In genomic region chr5:68285075-68285827, GRCh38 we compare ENCODE assay signal across 8 cellular contexts.
DNase-seq lines count a peak whose midpoint lies in the region; TF ChIP-seq lines count a peak whose summit lies in the region.

No MANE protein-coding gene starts in this region.

- peak overlapping the region; percentile 1 to 96 (median 40) for H3K4me3 Mint-ChIP-seq in immature natural killer cell

- H3K27me3 ChIP-seq in left ventricle myocardium inferior (ENCODE audit: low read depth) (no peaks in the 10 kb centered on the region), uterus (no peaks in the 10 kb centered on the region), SJCRH30 (no peaks in the 10 kb centered on the region)

- H3K4me1 ChIP-seq in left ventricle myocardium inferior (peaks cover 67% of the 10 kb centered on the region), uterus (peaks cover 0 to 15% of the 10 kb centered on the region in 2 donors), SJCRH30 (peaks cover 11% of the 10 kb centered on the region; the same call in 1 of the 2 replicates)

- H3K4me3 ChIP-seq in left ventricle myocardium inferior = no peak overlapping the region
- no peak overlapping the region for H3K4me3 ChIP-seq in uterus
- H3K4me3 ChIP-seq in SJCRH30 = no peak overlapping the region

- peaks cover 48% of the 10 kb centered on the region for H3K36me3 ChIP-seq in left ventricle myocardium inferior
- no peaks in the 10 kb centered on the region for H3K36me3 ChIP-seq in uterus
- no peaks in the 10 kb centered on the region; the same call in none of the 2 replicates for H3K36me3 ChIP-seq in SJCRH30

- no peaks in the 10 kb centered on the region for H3K9me3 Mint-ChIP-seq in immature natural killer cell

- DNase-seq in left ventricle myocardium inferior = no peak
- DNase-seq in cardiac septum (ENCODE audit: low spot score) = no peak
- peak; percentile 77 for DNase-seq in HT-29 (ENCODE audit: low spot score)
- no peak for DNase-seq in immature natural killer cell
- DNase-seq in uterus = no peak
- no peak for DNase-seq in OCI-M2 (lab: John Stamatoyannopoulos, UW; ENCODE audit: unreplicated experiment)
- no peak for DNase-seq in head of caudate nucleus
- DNase-seq in SJCRH30 = no peak

- peak overlapping the region; percentile 88 to 96 (median 94) for H3K27ac Mint-ChIP-seq in immature natural killer cell

- intact Hi-C loops in left ventricle myocardium inferior (cut with micrococcal nuclease) (loop anchor here (5.0 kb wide), 2 partner anchors 172 to 677 kb away; no protein-coding TSS in a partner anchor), cardiac septum (cut with DNase I) (loop anchor here (5.0 to 10.0 kb wide), 4 partner anchors 57 to 722 kb away; no protein-coding TSS in a partner anchor), uterus (cut with DNase I; ENCODE audit: low total_unique reads) (loop anchor here (5.0 to 10.0 kb wide), 2 partner anchors 180 to 677 kb away; no protein-coding TSS in a partner anchor), head of caudate nucleus (cut with DNase I) (loop anchor here (5.0 kb wide), 1 partner anchor 172 kb away; no protein-coding TSS in a partner anchor)

- peaks cover 4 to 20% (median 11%) of the 10 kb centered on the region in 3 donors for H3K27me3 Mint-ChIP-seq in immature natural killer cell (ENCODE audit: low read depth in 3 of 3)

- H3K36me3 Mint-ChIP-seq in immature natural killer cell = peaks cover 8 to 30% (median 18%) of the 10 kb centered on the region in 3 donors

- H3K4me1 Mint-ChIP-seq in immature natural killer cell = peaks cover 87 to 98% of the 10 kb centered on the region in 2 donors

- TF ChIP-seq CTCF in left ventricle myocardium inferior (IDR thresholded peaks at IDR 0.05; ENCODE audit: borderline replicate concordance) (no peak), uterus (IDR thresholded peaks at IDR 0.05) (no peak)

- TF ChIP-seq POLR2A in uterus (IDR thresholded peaks at IDR 0.05) = no peak

- H3K9me3 ChIP-seq in left ventricle myocardium inferior (replicated peaks) (no peaks in the 10 kb centered on the region), uterus (no peaks in the 10 kb centered on the region), SJCRH30 (replicated peaks) (no peaks in the 10 kb centered on the region)

- peak overlapping the region; percentile 94 for H3K27ac ChIP-seq in left ventricle myocardium inferior (replicated peaks)
- H3K27ac ChIP-seq in uterus = peak overlapping the region; percentile 93 to 95
- no peak overlapping the region for H3K27ac ChIP-seq in SJCRH30
